ENCODE assay signal across 10 cellular contexts in genomic region chr4:101009471-101009870, GRCh38.
A peak's percentile ranks its signal among the peaks of the same experiment; 100 is the strongest.
DNase-seq lines count a peak whose midpoint lies in the region; ATAC-seq and TF ChIP-seq lines count a peak whose summit lies in the region.
"Had no signal": no experiment of that assay in that cellular context is flagged by ENCODE, and none has a peak within 500 bp of the region (broad histone marks: within the 10 kb centered on the region; RNA-seq: fewer than 3 reads in every experiment).

No MANE protein-coding gene starts in this region.

- no TSS peak for BruUV-seq in HCT116 (replicated peaks; lab: Mats Ljungman, UMichigan)

- peaks cover 0 to 12% of the 10 kb centered on the region in 2 donors for H3K9me3 Mint-ChIP-seq in activated naive CD4-positive, alpha-beta T cell treated with anti-CD3 and anti-CD28 coated beads, Interleukin-2, amount 50 U/mL, for 72 hours
- no peaks in the 10 kb centered on the region for H3K9me3 Mint-ChIP-seq in activated naive CD4-positive, alpha-beta T cell treated with anti-CD3 and anti-CD28 coated beads, Interleukin-2, amount 10 ng/mL, durations not matched to agents 7 days and 5 days

- RAD21 ChIA-PET in HCT116 (lab: Charles Lee; ENCODE audit: low non-redundant PET in 1 of 2, low total read pairs in 2 of 2, uncharacterized antibody in 2 of 2, unreplicated experiment in 2 of 2) = no interaction called here

- TF ChIP-seq CTCF in HCT116 (IDR thresholded peaks at IDR 0.05 in 2 of 3, conservative IDR thresholded peaks at IDR 0.05 in 1 of 3; ENCODE audit: borderline replicate concordance in 1 of 3, insufficient read depth in 1 of 3, low read depth in 2 of 3, low read length in 2 of 3) (no peak), thoracic aorta (IDR thresholded peaks at IDR 0.05) (no peak)

- no peak overlapping the region for H3K27ac Mint-ChIP-seq in activated naive CD4-positive, alpha-beta T cell treated with anti-CD3 and anti-CD28 coated beads, Interleukin-2, amount 50 U/mL, for 72 hours
- no peak overlapping the region for H3K27ac Mint-ChIP-seq in activated naive CD4-positive, alpha-beta T cell treated with anti-CD3 and anti-CD28 coated beads, Interleukin-2, amount 10 ng/mL, durations not matched to agents 7 days and 5 days
- H3K27ac Mint-ChIP-seq: activated T-cell treated with anti-CD3 and anti-CD28 coated beads, Interleukin-2, amount 50 U/mL, for 24 hours had no signal

- no peaks in the 10 kb centered on the region for H3K79me2 ChIP-seq in HCT116 (ENCODE audit: insufficient read depth, low read length)

- no peak overlapping the region for H3K27ac ChIP-seq in HCT116 (ENCODE audit: low read depth, low read length)
- H3K27ac ChIP-seq in thoracic aorta = peak overlapping the region in 1 of 2 donors; percentile 23
- H3K27ac ChIP-seq: psoas muscle had no signal

- intact Hi-C loops in HCT116 (cut with micrococcal nuclease) = no loop called here

- no peak for TF ChIP-seq RAD21 in HCT116 (IDR thresholded peaks at IDR 0.05; ENCODE audit: low read depth)

- H3K4me3 ChIP-seq in HCT116 (replicated peaks in 1 of 2; ENCODE audit: low read depth in 1 of 2, low read length in 2 of 2) (no peak overlapping the region), thoracic aorta (peak overlapping the region; percentile 33)
- H3K4me3 ChIP-seq: psoas muscle had no signal

- H3K4me1 Mint-ChIP-seq in activated naive CD4-positive, alpha-beta T cell treated with anti-CD3 and anti-CD28 coated beads, Interleukin-2, amount 10 ng/mL, durations not matched to agents 7 days and 5 days = peaks cover 11% of the 10 kb centered on the region

- no peaks in the 10 kb centered on the region for H4K20me1 ChIP-seq in HCT116 (ENCODE audit: insufficient read depth)

- H3K9ac ChIP-seq in HCT116 (ENCODE audit: low read length) = no peak overlapping the region

- H3K27me3 ChIP-seq in HCT116 (ENCODE audit: insufficient read depth, low read length) = no peaks in the 10 kb centered on the region
- H3K27me3 ChIP-seq in thoracic aorta (replicated peaks; ENCODE audit: insufficient read depth) = no peaks in the 10 kb centered on the region

- POLR2A ChIA-PET in HCT116 (lab: Charles Lee) = interaction anchor here (0.7 kb wide), 1 partner anchor 96 kb away, joined by 3 read pairs; no protein-coding TSS in a partner anchor

- H3K27me3 Mint-ChIP-seq in activated naive CD4-positive, alpha-beta T cell treated with anti-CD3 and anti-CD28 coated beads, Interleukin-2, amount 10 ng/mL, durations not matched to agents 7 days and 5 days = peaks cover 13% of the 10 kb centered on the region

- H3K36me3 ChIP-seq in HCT116 (ENCODE audit: control insufficient read depth in 1 of 2, insufficient read depth in 2 of 2, low read length in 2 of 2) = no peaks in the 10 kb centered on the region
- H3K36me3 ChIP-seq in thoracic aorta = no peaks in the 10 kb centered on the region

- peaks cover 6 to 10% of the 10 kb centered on the region in 2 donors for H3K36me3 Mint-ChIP-seq in activated naive CD4-positive, alpha-beta T cell treated with anti-CD3 and anti-CD28 coated beads, Interleukin-2, amount 50 U/mL, for 72 hours
- no peaks in the 10 kb centered on the region for H3K36me3 Mint-ChIP-seq in activated naive CD4-positive, alpha-beta T cell treated with anti-CD3 and anti-CD28 coated beads, Interleukin-2, amount 10 ng/mL, durations not matched to agents 7 days and 5 days

- H2AFZ ChIP-seq in HCT116 (ENCODE audit: low read depth, low read length, poor library complexity, severe bottlenecking) = peak overlapping the region; percentile 36

- H3K4me3 Mint-ChIP-seq in activated naive CD4-positive, alpha-beta T cell treated with anti-CD3 and anti-CD28 coated beads, Interleukin-2, amount 10 ng/mL, durations not matched to agents 7 days and 5 days = no peak overlapping the region
- H3K4me3 Mint-ChIP-seq: activated T-cell treated with anti-CD3 and anti-CD28 coated beads, Interleukin-2, amount 50 U/mL, for 24 hours had no signal

- peak; percentile 31 to 49 for ATAC-seq in activated naive CD4-positive, alpha-beta T cell treated with anti-CD3 and anti-CD28 coated beads, Interleukin-2, amount 50 U/mL, for 72 hours
- ATAC-seq in HCT116 = no peak
- ATAC-seq in HG03457 (IDR thresholded peaks at IDR 0.05; ENCODE audit: unreplicated experiment) = peak; percentile 37
- ATAC-seq in thoracic aorta (ENCODE audit: insufficient number of reproducible peaks, low FRiP score, low read depth) = no peak
- ATAC-seq in activated CD4-positive, CD25-positive, alpha-beta regulatory T cell treated with anti-CD3 and anti-CD28 coated beads, Interleukin-2, amount 50 U/mL, for 24 hours = no peak
- ATAC-seq: psoas muscle had no signal

- DNase-seq in activated naive CD4-positive, alpha-beta T cell treated with anti-CD3 and anti-CD28 coated beads, Interleukin-2, amount 50 U/mL, for 72 hours (ENCODE audit: low spot score in 2 of 2) = no peak
- DNase-seq in activated naive CD4-positive, alpha-beta T cell treated with anti-CD3 and anti-CD28 coated beads, Interleukin-2, amount 10 ng/mL, durations not matched to agents 7 days and 5 days = no peak
- DNase-seq in HCT116 (ENCODE audit: low read depth, low spot score) (no peak), thoracic aorta (ENCODE audit: low spot score) (no peak), germinal center (ENCODE audit: low spot score) (no peak)
- DNase-seq in activated CD4-positive, CD25-positive, alpha-beta regulatory T cell (lab: John Stamatoyannopoulos, UW) = no peak
- DNase-seq: activated T-cell treated with anti-CD3 and anti-CD28 coated beads, Interleukin-2, amount 50 U/mL, for 24 hours; psoas muscle had no signal

- CTCF ChIA-PET in activated naive CD4-positive, alpha-beta T cell treated with anti-CD3 and anti-CD28 coated beads, Interleukin-2, amount 10 ng/mL, durations not matched to agents 7 days and 5 days (lab: Charles Lee) = no interaction called here
- CTCF ChIA-PET in HCT116 (lab: Charles Lee) = no interaction called here

- no peak for TF ChIP-seq POLR2A in HCT116 (IDR thresholded peaks at IDR 0.05; ENCODE audit: borderline replicate concordance, extremely low read depth, insufficient read depth, insufficient read length)

- H3K4me2 ChIP-seq in HCT116 (ENCODE audit: low read length) = peak overlapping the region; percentile 29; the same call in 1 of the 2 replicates

- H3K9me3 ChIP-seq in HCT116 (ENCODE audit: control insufficient read depth in 1 of 2, insufficient read depth in 1 of 2, low read depth in 1 of 2, low read length in 2 of 2) = no peaks in the 10 kb centered on the region
- no peaks in the 10 kb centered on the region for H3K9me3 ChIP-seq in thoracic aorta
- H3K9me3 ChIP-seq: psoas muscle had no signal

- H3K4me1 ChIP-seq in HCT116 (ENCODE audit: control insufficient read depth in 1 of 2, insufficient read depth in 2 of 2, low read length in 2 of 2) (peaks cover 17 to 35% of the 10 kb centered on the region in 2 experiments), thoracic aorta (ENCODE audit: control insufficient read depth in 1 of 2, low read depth in 2 of 2) (peaks cover 17 to 22% of the 10 kb centered on the region in 2 donors)
- H3K4me1 ChIP-seq: psoas muscle had no signal

- no peaks in the 10 kb centered on the region for H3K9me2 ChIP-seq in HCT116 (ENCODE audit: insufficient read depth)

TF ChIP-seq in HCT116, 20 proteins besides CTCF, POLR2A, EP300 and RAD21:
- no peak for TF ChIP-seq EZH2 (IDR thresholded peaks at IDR 0.05)
- TF ChIP-seq ZBTB33 (IDR thresholded peaks at IDR 0.05; ENCODE audit: extremely low read depth, insufficient replicate concordance, low read length) = no peak
- no peak for TF ChIP-seq MAX (IDR thresholded peaks at IDR 0.05)
- no peak for TF ChIP-seq SP1 (IDR thresholded peaks at IDR 0.05; ENCODE audit: low read depth)
- no peak for TF ChIP-seq EGR1 (IDR thresholded peaks at IDR 0.05; ENCODE audit: low read depth)
- no peak for TF ChIP-seq ELF1 (IDR thresholded peaks at IDR 0.05; ENCODE audit: borderline replicate concordance, low read depth)
- TF ChIP-seq ZFX (IDR thresholded peaks at IDR 0.05) = no peak
- TF ChIP-seq SIN3A (IDR thresholded peaks at IDR 0.05; ENCODE audit: low read depth) = no peak
- no peak for TF ChIP-seq CBX3 (IDR thresholded peaks at IDR 0.05; ENCODE audit: low read depth)

Comparison
In these comparisons a context has a peak if more than half of its experiments do, and no peak if none do; other contexts are left out.
1. ATAC-seq: peak in activated naive CD4-positive, alpha-beta T cell treated with anti-CD3 and anti-CD28 coated beads, Interleukin-2, amount 50 U/mL, for 72 hours (2 of 2) and HG03457 (single experiment); none in HCT116 (single experiment), thoracic aorta (single experiment) and activated CD4-positive, CD25-positive, alpha-beta regulatory T cell treated with anti-CD3 and anti-CD28 coated beads, Interleukin-2, amount 50 U/mL, for 24 hours (0 of 2).